Comparison of ENCODE assay signal across 8 cellular contexts in genomic region chr6:4906293-4906941, GRCh38.
DNase-seq lines count a peak whose midpoint lies in the region; ATAC-seq and TF ChIP-seq lines count a peak whose summit lies in the region.

No MANE protein-coding gene starts in this region.

- no peak for TF ChIP-seq CTCF in neural crest cell (conservative IDR thresholded peaks at IDR 0.05)

- peaks cover 26% of the 10 kb centered on the region for H3K79me2 ChIP-seq in mesendoderm (ENCODE audit: control insufficient read depth, insufficient read depth, low read length)

- peaks cover 17% of the 10 kb centered on the region for H3K79me1 ChIP-seq in mesendoderm (ENCODE audit: low read length)

- H4K8ac ChIP-seq in mesendoderm (ENCODE audit: low read depth, low read length): no peak overlapping the region

- no peaks in the 10 kb centered on the region for H3K4me1 ChIP-seq in HAP-1
- H3K4me1 ChIP-seq in mesendoderm (ENCODE audit: control insufficient read depth, low read depth, low read length): no peaks in the 10 kb centered on the region

- no CpG with 5 or more reads among the region's 9 CpGs for WGBS in mesendoderm (ENCODE audit: extremely low coverage, insufficient coverage, low lambda C conversion rate)

- no peak overlapping the region for H3K4me2 ChIP-seq in mesendoderm (ENCODE audit: low read length)

- no peak overlapping the region for H3K56ac ChIP-seq in mesendoderm (ENCODE audit: low read length)

- H2BK15ac ChIP-seq in mesendoderm (replicated peaks; ENCODE audit: low read depth): no peak overlapping the region

- H3K36me3 ChIP-seq in HAP-1 (replicated peaks) (no peaks in the 10 kb centered on the region), mesendoderm (ENCODE audit: control insufficient read depth, insufficient read depth, low read length) (no peaks in the 10 kb centered on the region)

- no peak overlapping the region for H4K5ac ChIP-seq in mesendoderm (ENCODE audit: low read length)

- H3K27ac ChIP-seq in mesendoderm (ENCODE audit: low read depth, low read length): no peak overlapping the region

- DNase-seq in activated T-helper 2 cell treated with anti-CD3 and anti-CD28 coated beads, Interferon-gamma antibody, Interleukin-2, Interleukin-4, amounts not matched to agents 10 μg/mL and 5 μg/mL and 100 μg/mL, durations not matched to agents 14 hours and 24 hours and 36 hours (ENCODE audit: low spot score): no peak
- no peak for DNase-seq in neural crest cell (ENCODE audit: low read depth, low spot score)
- no peak for DNase-seq in HAP-1 (ENCODE audit: low spot score in 2 of 2)
- no peak for DNase-seq in NCI-H2171 (lab: John Stamatoyannopoulos, UW)
- DNase-seq in mesendoderm: no peak
- no peak for DNase-seq in MV-4-11 (lab: John Stamatoyannopoulos, UW)

- H2AK5ac ChIP-seq in mesendoderm (ENCODE audit: low read length): no peak overlapping the region

- H3K4me3 ChIP-seq in HAP-1 (no peak overlapping the region), mesendoderm (ENCODE audit: low read length) (no peak overlapping the region)

- peak; percentile 32 for ATAC-seq in GM18867 (IDR thresholded peaks at IDR 0.05; ENCODE audit: unreplicated experiment)
- ATAC-seq in HG02610 (IDR thresholded peaks at IDR 0.05; ENCODE audit: unreplicated experiment): peak; percentile 47

- no peaks in the 10 kb centered on the region for H3K27me3 Mint-ChIP-seq in activated T-helper 2 cell treated with anti-CD3 and anti-CD28 coated beads, Interferon-gamma antibody, Interleukin-2, Interleukin-4, amounts not matched to agents 10 μg/mL and 5 μg/mL and 100 μg/mL, durations not matched to agents 14 hours and 24 hours and 36 hours (ENCODE audit: low read depth)
- no peaks in the 10 kb centered on the region for H3K27me3 Mint-ChIP-seq in neural crest cell (ENCODE audit: low read depth)

- H3K27me3 ChIP-seq in HAP-1 (ENCODE audit: low read depth): no peaks in the 10 kb centered on the region
- H3K27me3 ChIP-seq in mesendoderm (ENCODE audit: insufficient read depth, low read length, poor library complexity): no peaks in the 10 kb centered on the region

- no peaks in the 10 kb centered on the region for H3K9me3 ChIP-seq in HAP-1

- H3K4me3 Mint-ChIP-seq in activated T-helper 2 cell treated with anti-CD3 and anti-CD28 coated beads, Interferon-gamma antibody, Interleukin-2, Interleukin-4, amounts not matched to agents 10 μg/mL and 5 μg/mL and 100 μg/mL, durations not matched to agents 14 hours and 24 hours and 36 hours (ENCODE audit: low read depth): peak overlapping the region; percentile 60
- no peak overlapping the region for H3K4me3 Mint-ChIP-seq in neural crest cell

- H3K23ac ChIP-seq in mesendoderm (ENCODE audit: low read length): no peak overlapping the region

- no peaks in the 10 kb centered on the region for H3K9me3 Mint-ChIP-seq in activated T-helper 2 cell treated with anti-CD3 and anti-CD28 coated beads, Interferon-gamma antibody, Interleukin-2, Interleukin-4, amounts not matched to agents 10 μg/mL and 5 μg/mL and 100 μg/mL, durations not matched to agents 14 hours and 24 hours and 36 hours
- no peaks in the 10 kb centered on the region for H3K9me3 Mint-ChIP-seq in neural crest cell

- H2BK5ac ChIP-seq in mesendoderm (ENCODE audit: low read length): no peak overlapping the region

- no peak overlapping the region for H3K18ac ChIP-seq in mesendoderm (ENCODE audit: low read length)

- no peak overlapping the region for H2BK120ac ChIP-seq in mesendoderm (ENCODE audit: low read depth, low read length)

- H3K4me1 Mint-ChIP-seq in activated T-helper 2 cell treated with anti-CD3 and anti-CD28 coated beads, Interferon-gamma antibody, Interleukin-2, Interleukin-4, amounts not matched to agents 10 μg/mL and 5 μg/mL and 100 μg/mL, durations not matched to agents 14 hours and 24 hours and 36 hours (ENCODE audit: low read depth): peaks cover 32% of the 10 kb centered on the region
- peaks cover 15% of the 10 kb centered on the region for H3K4me1 Mint-ChIP-seq in neural crest cell

- H3K27ac Mint-ChIP-seq in activated T-helper 2 cell treated with anti-CD3 and anti-CD28 coated beads, Interferon-gamma antibody, Interleukin-2, Interleukin-4, amounts not matched to agents 10 μg/mL and 5 μg/mL and 100 μg/mL, durations not matched to agents 14 hours and 24 hours and 36 hours: peak overlapping the region; percentile 50
- H3K27ac Mint-ChIP-seq in neural crest cell (ENCODE audit: unreplicated experiment): peak overlapping the region; percentile 24

- H3K9ac ChIP-seq in mesendoderm (ENCODE audit: low read length): no peak overlapping the region

- peaks cover 5% of the 10 kb centered on the region for H3K36me3 Mint-ChIP-seq in activated T-helper 2 cell treated with anti-CD3 and anti-CD28 coated beads, Interferon-gamma antibody, Interleukin-2, Interleukin-4, amounts not matched to agents 10 μg/mL and 5 μg/mL and 100 μg/mL, durations not matched to agents 14 hours and 24 hours and 36 hours (ENCODE audit: low read depth)
- peaks cover 14% of the 10 kb centered on the region for H3K36me3 Mint-ChIP-seq in neural crest cell (ENCODE audit: low read depth)

- intact Hi-C loops in activated T-helper 2 cell treated with anti-CD3 and anti-CD28 coated beads, Interferon-gamma antibody, Interleukin-2, Interleukin-4, amounts not matched to agents 10 μg/mL and 5 μg/mL and 100 μg/mL, durations not matched to agents 14 hours and 24 hours and 36 hours (cut with micrococcal nuclease): loop anchor here (2.0 kb wide), 1 partner anchor 36 kb away; no protein-coding TSS in a partner anchor

- no peak overlapping the region for H3K4ac ChIP-seq in mesendoderm (ENCODE audit: low read depth, low read length)

- in situ Hi-C loops in HAP-1 (cut with MboI; ENCODE audit: low sequenced_read_pairs): no loop called here
